15 cellular contexts compared by ENCODE assay signal in genomic region chr10:13945760-13946460, GRCh38.
A peak's percentile ranks its signal among the peaks of the same experiment; 100 is the strongest.
DNase-seq lines count a peak whose midpoint lies in the region; ATAC-seq, FAIRE-seq and TF ChIP-seq lines count a peak whose summit lies in the region.
"Had no signal": no experiment of that assay in that cellular context is flagged by ENCODE, and none has a peak within 500 bp of the region (broad histone marks: within the 10 kb centered on the region; RNA-seq: fewer than 3 reads in every experiment).

No MANE protein-coding gene starts in this region.

- CTCF ChIA-PET in IMR-90 (lab: Yijun Ruan, JAX), result interaction anchor here (0.5 kb wide), 1 partner anchor 159 kb away, joined by 3 read pairs; no protein-coding TSS in a partner anchor

- H3K9me3 ChIP-seq in IMR-90 (ENCODE audit: control insufficient read depth, insufficient read depth, low read length) (no peaks in the 10 kb centered on the region), left lung (no peaks in the 10 kb centered on the region), small intestine (ENCODE audit: control insufficient read depth, low read depth) (no peaks in the 10 kb centered on the region)
- H3K9me3 ChIP-seq: colonic mucosa had no signal

- FAIRE-seq in small intestine (lab: Jason Lieb, UNC) (no peak), urothelium cell line (lab: Jason Lieb, UNC) (no peak)

- peak overlapping the region; percentile 67 for H3K4ac ChIP-seq in IMR-90 (ENCODE audit: low read depth, low read length)

- no peak overlapping the region for H3K4me3 ChIP-seq in IMR-90 (ENCODE audit: insufficient read depth, low read depth, low read length)
- no peak overlapping the region for H3K4me3 ChIP-seq in left lung
- H3K4me3 ChIP-seq in small intestine (ENCODE audit: low read depth in 1 of 2, low read length in 2 of 2), result no peak overlapping the region
- H3K4me3 ChIP-seq: colonic mucosa had no signal

- H2BK120ac ChIP-seq in IMR-90 (ENCODE audit: low read depth, low read length), result peak overlapping the region; percentile 66; the same call in 1 of the 2 replicates

- peaks cover 16% of the 10 kb centered on the region for H3K9me1 ChIP-seq in IMR-90 (ENCODE audit: insufficient read depth, low read length)

- DNase-seq in IMR-90, result peak; percentile 63
- peak; percentile 96 for DNase-seq in dermis blood vessel endothelial cell
- DNase-seq in left lung, result no peak
- peak; percentile 5 for DNase-seq in small intestine
- DNase-seq in DMS79 treated with DMSO at 0.1 percent for 48 hours (lab: John Stamatoyannopoulos, UW), result no peak
- DNase-seq in activated T-cell treated with anti-CD3 and anti-CD28 coated beads, Interleukin-2, amount 50 U/mL, for 48 hours, result no peak
- DNase-seq in urothelium cell line (ENCODE audit: low spot score), result no peak
- DNase-seq: activated gamma-delta T cell treated with Interleukin-2 at 50 U/mL for 16 hours; CD4-positive, alpha-beta memory T cell; colonic mucosa; NCI-H1417 treated with DMSO at 0.1 percent for 48 hours; NK-92 treated with Interleukin-12 subunit alpha and Interleukin-12 subunit beta, amount 100 ng/mL, for 24 hours had no signal

- H3K27ac ChIP-seq in IMR-90 (ENCODE audit: insufficient read depth, low read length), result no peak overlapping the region
- H3K27ac ChIP-seq in left lung, result peak overlapping the region; percentile 5 to 14
- H3K27ac ChIP-seq in small intestine (ENCODE audit: low read depth in 1 of 2, low read length in 1 of 2), result peak overlapping the region in 1 of 2 donors; percentile 78
- H3K27ac ChIP-seq: colonic mucosa had no signal

- H2BK15ac ChIP-seq in IMR-90 (ENCODE audit: low read depth, low read length), result peak overlapping the region; percentile 96; the same call in 2 of the 3 replicates

- TF ChIP-seq CTCF in IMR-90 (conservative IDR thresholded peaks at IDR 0.05; ENCODE audit: low read depth, low read length), result no peak
- no peak for TF ChIP-seq CTCF in left lung (IDR thresholded peaks at IDR 0.05)

- dilution Hi-C loops in IMR-90 (cut with HindIII; ENCODE audit: low sequenced_read_pairs, unreplicated experiment), result no loop called here

- peak overlapping the region; percentile 3 to 64 for H4K8ac ChIP-seq in IMR-90 (ENCODE audit: low read depth in 2 of 2, low read length in 2 of 2)

- H3K36me3 ChIP-seq in IMR-90 (ENCODE audit: control insufficient read depth, insufficient read depth, low read length) (no peaks in the 10 kb centered on the region), left lung (no peaks in the 10 kb centered on the region), small intestine (ENCODE audit: control insufficient read depth in 2 of 2, insufficient read depth in 2 of 2, low read length in 2 of 2) (no peaks in the 10 kb centered on the region)
- H3K36me3 ChIP-seq: colonic mucosa had no signal

- H3K9ac ChIP-seq in IMR-90 (ENCODE audit: low read depth, low read length), result no peak overlapping the region

- H3K56ac ChIP-seq in IMR-90 (ENCODE audit: extremely low read depth, insufficient read depth, low read length), result no peak overlapping the region; the same call in 1 of the 2 replicates

- no peak for TF ChIP-seq POLR2A in IMR-90 (IDR thresholded peaks at IDR 0.05; ENCODE audit: low read depth, low read length)

- H3K27me3 ChIP-seq in IMR-90 (ENCODE audit: control insufficient read depth, insufficient read depth, low read length) (no peaks in the 10 kb centered on the region), left lung (no peaks in the 10 kb centered on the region), small intestine (ENCODE audit: control insufficient read depth in 2 of 2, insufficient read depth in 2 of 2, low read length in 2 of 2) (no peaks in the 10 kb centered on the region)
- H3K27me3 ChIP-seq: colonic mucosa had no signal

- peaks cover 0 to 18% of the 10 kb centered on the region in 2 experiments; a peak in 2 of 4 replicates for H3K79me1 ChIP-seq in IMR-90 (ENCODE audit: low read depth in 1 of 2, low read length in 2 of 2)

- peak overlapping the region; percentile 34; the same call in 1 of the 2 replicates for H3K4me2 ChIP-seq in IMR-90 (ENCODE audit: low read depth, low read length)

- POLR2A ChIA-PET in IMR-90 (lab: Charles Lee; ENCODE audit: unreplicated experiment), result interaction anchor here (0.5 kb wide), 1 partner anchor 54 kb away, joined by 6 read pairs; no protein-coding TSS in a partner anchor

- no TSS peak for BruUV-seq in IMR-90 (replicated peaks; lab: Mats Ljungman, UMichigan)

- no peak overlapping the region for H2AK9ac ChIP-seq in IMR-90 (replicated peaks; ENCODE audit: low read depth, low read length, poor library complexity)

- peak overlapping the region; percentile 64; the same call in 1 of the 2 replicates for H2AK5ac ChIP-seq in IMR-90 (ENCODE audit: low read depth, low read length)

- H3K4me1 ChIP-seq in IMR-90 (ENCODE audit: control insufficient read depth, insufficient read depth, low read length) (peaks cover 19% of the 10 kb centered on the region), left lung (no peaks in the 10 kb centered on the region), small intestine (ENCODE audit: control insufficient read depth in 2 of 2, insufficient read depth in 1 of 2, low read depth in 1 of 2, low read length in 1 of 2) (peaks cover 0 to 7% of the 10 kb centered on the region in 2 donors)
- H3K4me1 ChIP-seq: colonic mucosa had no signal

- peak overlapping the region; percentile 18 for H3K14ac ChIP-seq in IMR-90 (replicated peaks; ENCODE audit: low read depth, low read length)

- peak overlapping the region; percentile 74; the same call in 1 of the 2 replicates for H2BK20ac ChIP-seq in IMR-90 (ENCODE audit: low read depth, low read length)

- intact Hi-C loops in IMR-90 (cut with micrococcal nuclease) (no loop called here), left lung (cut with DNase I) (no loop called here)

- 46% methylated on average over 2 of the region's 7 CpGs; no CpG with 5 or more reads in 1 of the 2 experiments for WGBS in IMR-90 (ENCODE audit: extremely low coverage in 2 of 2, insufficient read length in 1 of 2), 2 experiments
- 49 to 60% (median 56%) methylated on average over 7 of the region's 7 CpGs for WGBS in small intestine, 3 donors

- peak overlapping the region; percentile 39 for H3K18ac ChIP-seq in IMR-90 (ENCODE audit: low read depth, low read length)

- no peak overlapping the region for H2BK5ac ChIP-seq in IMR-90 (ENCODE audit: low read depth, low read length, poor library complexity, severe bottlenecking)

- peak overlapping the region; percentile 15 for H2AFZ ChIP-seq in IMR-90 (replicated peaks; ENCODE audit: low read length, poor library complexity)

- in situ Hi-C loops in IMR-90 (cut with MboI; ENCODE audit: low sequenced_read_pairs), result no loop called here

- peak overlapping the region; percentile 68 for H4K91ac ChIP-seq in IMR-90 (ENCODE audit: insufficient read depth, low read depth, low read length)

- H4K5ac ChIP-seq in IMR-90 (ENCODE audit: low read depth, low read length), result peak overlapping the region; percentile 37; the same call in 1 of the 2 replicates

- peak; percentile 60 for ATAC-seq in IMR-90 (ENCODE audit: low read depth)
- peak; percentile 69 for ATAC-seq in left lung
- ATAC-seq in HG03045 (IDR thresholded peaks at IDR 0.05; ENCODE audit: unreplicated experiment), result no peak
- ATAC-seq: natural killer cell treated with Interleukin-12 subunit alpha and Interleukin-12 subunit beta and Interleukin-15 and Interleukin-18, amount 100 ng/mL, for 72 hours; stimulated activated effector memory CD8-positive, alpha-beta T cell treated with anti-CD3 and anti-CD28 coated beads, Interleukin-12 subunit alpha, Interleukin-12 subunit beta, amount 100 ng/mL, for 72 hours had no signal

- no peak for TF ChIP-seq RAD21 in IMR-90 (IDR thresholded peaks at IDR 0.05; ENCODE audit: low read length)

- H3K23ac ChIP-seq in IMR-90 (ENCODE audit: low read depth, low read length), result peak overlapping the region; percentile 71; the same call in 1 of the 2 replicates

- H4K20me1 ChIP-seq in IMR-90 (ENCODE audit: insufficient read depth, low read length), result no peaks in the 10 kb centered on the region

TF ChIP-seq in IMR-90, 13 proteins besides CTCF, POLR2A, EP300 and RAD21:
- no peak for TF ChIP-seq BHLHE40 (IDR thresholded peaks at IDR 0.05; ENCODE audit: low read depth, low read length)
- TF ChIP-seq MXI1 (IDR thresholded peaks at IDR 0.05; ENCODE audit: borderline replicate concordance, low read depth, low read length), result no peak
- no peak for TF ChIP-seq NFE2L2 (IDR thresholded peaks at IDR 0.05; ENCODE audit: low read depth, low read length)
- TF ChIP-seq MAZ (IDR thresholded peaks at IDR 0.05; ENCODE audit: borderline replicate concordance, low read depth, low read length), result no peak
- no peak for TF ChIP-seq FOS (IDR thresholded peaks at IDR 0.05; ENCODE audit: low read depth, low read length)
- no peak for TF ChIP-seq RCOR1 (IDR thresholded peaks at IDR 0.05; ENCODE audit: insufficient replicate concordance, low read length)

Comparison
In these comparisons a context has a peak if more than half of its experiments do, and no peak if none do; other contexts are left out.
1. DNase-seq: peak in IMR-90 (single experiment), dermis blood vessel endothelial cell (single experiment) and small intestine (single experiment); none in left lung (0 of 2), DMS79 treated with DMSO at 0.1 percent for 48 hours (single experiment), activated T-cell treated with anti-CD3 and anti-CD28 coated beads, Interleukin-2, amount 50 U/mL, for 48 hours (0 of 2) and urothelium cell line (single experiment).